15 cellular contexts compared by ENCODE assay signal in genomic region chr2:217939629-217940245, GRCh38.
A peak's percentile ranks its signal among the peaks of the same experiment; 100 is the strongest.
DNase-seq lines count a peak whose midpoint lies in the region; ATAC-seq and TF ChIP-seq lines count a peak whose summit lies in the region.
"Had no signal": no experiment of that assay in that cellular context is flagged by ENCODE, and none has a peak within 500 bp of the region (broad histone marks: within the 10 kb centered on the region; RNA-seq: fewer than 3 reads in every experiment).

No MANE protein-coding gene starts in this region.

- H3K4me1 Mint-ChIP-seq in naive thymus-derived CD4-positive, alpha-beta T cell: peaks cover 0 to 13% (median under 1%) of the 10 kb centered on the region in 7 donors

- H3K4me3 Mint-ChIP-seq in naive thymus-derived CD4-positive, alpha-beta T cell: no peak overlapping the region
- H3K4me3 Mint-ChIP-seq: activated CD4-positive, alpha-beta memory T cell treated with anti-CD3 and anti-CD28 coated beads for 36 hours had no signal

- WGBS in esophagus muscularis mucosa: 46% methylated on average over 5 of the region's 7 CpGs

- TF ChIP-seq CTCF in HEK293 (tag by site-specific recombination; IDR thresholded peaks at IDR 0.05): no peak
- TF ChIP-seq CTCF in esophagus muscularis mucosa (IDR thresholded peaks at IDR 0.05): no peak

- no peaks in the 10 kb centered on the region for H3K27me3 ChIP-seq in esophagus muscularis mucosa
- no peaks in the 10 kb centered on the region for H3K27me3 ChIP-seq in muscle layer of colon (ENCODE audit: control insufficient read depth in 1 of 2, insufficient read depth in 2 of 2, low read length in 2 of 2)
- no peaks in the 10 kb centered on the region for H3K27me3 ChIP-seq in naive thymus-derived CD4-positive, alpha-beta T cell (ENCODE audit: control insufficient read depth in 2 of 2, insufficient read depth in 2 of 2, low read length in 2 of 2)

- no peaks in the 10 kb centered on the region for H3K9me3 ChIP-seq in HEK293 (ENCODE audit: control insufficient read depth, insufficient read depth, low read depth, low read length)
- H3K9me3 ChIP-seq in esophagus muscularis mucosa: no peaks in the 10 kb centered on the region
- H3K9me3 ChIP-seq in muscle layer of colon (ENCODE audit: low read length): no peaks in the 10 kb centered on the region
- H3K9me3 ChIP-seq in naive thymus-derived CD4-positive, alpha-beta T cell (ENCODE audit: control insufficient read depth in 2 of 3, low read length in 3 of 3): no peaks in the 10 kb centered on the region

- DNase-seq in esophagus muscularis mucosa (ENCODE audit: extremely low spot score): no peak
- DNase-seq in substantia nigra (lab: John Stamatoyannopoulos, UW): no peak
- DNase-seq in HK-2 (ENCODE audit: unreplicated experiment): no peak
- no peak for DNase-seq in naive thymus-derived CD4-positive, alpha-beta T cell
- no peak for DNase-seq in middle frontal gyrus (ENCODE audit: extremely low spot score, low spot score)
- DNase-seq: activated CD4-positive, alpha-beta memory T cell treated with anti-CD3 and anti-CD28 coated beads for 36 hours; glutamatergic neuron; NCI-H2029; NCI-H526; stimulated activated CD4-positive, alpha-beta T cell treated with anti-CD3 and anti-CD28 coated beads, Interleukin-1b, Interleukin-23, amount 100 ng/mL, for 48 hours had no signal

- no peak overlapping the region for H3K27ac Mint-ChIP-seq in naive thymus-derived CD4-positive, alpha-beta T cell
- H3K27ac Mint-ChIP-seq: activated CD4-positive, alpha-beta memory T cell treated with anti-CD3 and anti-CD28 coated beads for 36 hours had no signal

- intact Hi-C loops in esophagus muscularis mucosa (cut with DNase I): no loop called here
- intact Hi-C loops in naive thymus-derived CD4-positive, alpha-beta T cell (cut with micrococcal nuclease): no loop called here

- H3K4me3 ChIP-seq in HEK293 (ENCODE audit: low read depth, low read length): no peak overlapping the region
- H3K4me3 ChIP-seq in esophagus muscularis mucosa: peak overlapping the region; percentile 61 to 89 (median 76)
- peak overlapping the region; percentile 85 to 92 for H3K4me3 ChIP-seq in muscle layer of colon (ENCODE audit: low read depth in 1 of 2, low read length in 2 of 2)
- no peak overlapping the region for H3K4me3 ChIP-seq in naive thymus-derived CD4-positive, alpha-beta T cell (ENCODE audit: low read length)

- no peak for TF ChIP-seq EP300 in esophagus muscularis mucosa (IDR thresholded peaks at IDR 0.05)

- no peak for TF ChIP-seq POLR2A in esophagus muscularis mucosa (IDR thresholded peaks at IDR 0.05; ENCODE audit: low read depth)

- peaks cover 14 to 33% (median 22%) of the 10 kb centered on the region in 5 donors for H3K27me3 Mint-ChIP-seq in naive thymus-derived CD4-positive, alpha-beta T cell
- H3K27me3 Mint-ChIP-seq: type B pancreatic cell had no signal

- POLR2A ChIA-PET in HEK293 (lab: Yijun Ruan, JAX): no interaction called here
- POLR2A ChIA-PET in naive thymus-derived CD4-positive, alpha-beta T cell (lab: Charles Lee): no interaction called here

- no peak for ATAC-seq in HG02759 (IDR thresholded peaks at IDR 0.05; ENCODE audit: unreplicated experiment)
- no peak for ATAC-seq in naive thymus-derived CD4-positive, alpha-beta T cell
- ATAC-seq: Panc1 had no signal

- no peaks in the 10 kb centered on the region for H3K9me3 Mint-ChIP-seq in naive thymus-derived CD4-positive, alpha-beta T cell
- H3K9me3 Mint-ChIP-seq: activated CD4-positive, alpha-beta memory T cell treated with anti-CD3 and anti-CD28 coated beads for 36 hours; type B pancreatic cell had no signal

- H3K27ac ChIP-seq in HEK293 (ENCODE audit: extremely low read depth, low read depth, low read length) (no peak overlapping the region), esophagus muscularis mucosa (replicated peaks in 1 of 4) (peak overlapping the region; percentile 89 to 98 (median 97)), muscle layer of colon (ENCODE audit: low read depth, low read length) (peak overlapping the region; percentile 97), substantia nigra (ENCODE audit: low read depth, low read length, poor library complexity, severe bottlenecking) (peak overlapping the region; percentile 30)
- no peak overlapping the region for H3K27ac ChIP-seq in naive thymus-derived CD4-positive, alpha-beta T cell (ENCODE audit: low read depth, low read length)

- H3K36me3 ChIP-seq in HEK293 (ENCODE audit: control insufficient read depth in 2 of 2, insufficient read depth in 1 of 2, low read length in 2 of 2): no peaks in the 10 kb centered on the region
- peaks cover 0 to 7% (median 0%) of the 10 kb centered on the region in 4 donors for H3K36me3 ChIP-seq in esophagus muscularis mucosa
- peaks cover 20% of the 10 kb centered on the region for H3K36me3 ChIP-seq in muscle layer of colon (ENCODE audit: insufficient read depth, low read length)
- no peaks in the 10 kb centered on the region for H3K36me3 ChIP-seq in naive thymus-derived CD4-positive, alpha-beta T cell (ENCODE audit: control insufficient read depth in 2 of 3, insufficient read depth in 3 of 3, low read length in 3 of 3)

- no peaks in the 10 kb centered on the region for H3K36me3 Mint-ChIP-seq in naive thymus-derived CD4-positive, alpha-beta T cell
- H3K36me3 Mint-ChIP-seq: activated CD4-positive, alpha-beta memory T cell treated with anti-CD3 and anti-CD28 coated beads for 36 hours had no signal

- H3K9ac ChIP-seq in muscle layer of colon (ENCODE audit: low read length): peak overlapping the region; percentile 94

- H3K4me1 ChIP-seq in HEK293 (ENCODE audit: control insufficient read depth, insufficient read depth, low read length): peaks cover 4% of the 10 kb centered on the region
- H3K4me1 ChIP-seq in esophagus muscularis mucosa: peaks cover 74 to 98% (median 89%) of the 10 kb centered on the region in 4 donors
- H3K4me1 ChIP-seq in muscle layer of colon (ENCODE audit: insufficient read depth, low read length): peaks cover 60% of the 10 kb centered on the region
- no peaks in the 10 kb centered on the region for H3K4me1 ChIP-seq in naive thymus-derived CD4-positive, alpha-beta T cell (ENCODE audit: control insufficient read depth in 2 of 2, insufficient read depth in 2 of 2, low read length in 2 of 2)

- CTCF ChIA-PET in HEK293 (lab: Yijun Ruan, JAX): interaction anchor here (0.6 to 1.0 kb wide), 3 partner anchors 47 to 457 kb away, joined by 3 read pairs; no protein-coding TSS in a partner anchor
- CTCF ChIA-PET in naive thymus-derived CD4-positive, alpha-beta T cell (lab: Charles Lee): no interaction called here

TF ChIP-seq in HEK293, 187 proteins besides CTCF, POLR2A, EP300 and RAD21:
- TF ChIP-seq ZFHX2 (tag by site-specific recombination; conservative IDR thresholded peaks at IDR 0.05): 0 out of 2 replicates have a peak, but pooled peaks have one; percentile 47
- peak; percentile 41; the same call in 1 of the 2 replicates for TF ChIP-seq EGR2 (tag by site-specific recombination; IDR thresholded peaks at IDR 0.05; ENCODE audit: low read depth)
- no peak for TF ChIP-seq ZFP41 (tag by site-specific recombination; IDR thresholded peaks at IDR 0.05; ENCODE audit: borderline replicate concordance)
- no peak for TF ChIP-seq ZNF521 (tag by site-specific recombination; IDR thresholded peaks at IDR 0.05)

Comparison
In these comparisons a context has a peak if more than half of its experiments do, and no peak if none do; other contexts are left out.
1. H3K27ac ChIP-seq: peak in esophagus muscularis mucosa (4 of 4), muscle layer of colon (single experiment) and substantia nigra (single experiment); none in HEK293 (single experiment) and naive thymus-derived CD4-positive, alpha-beta T cell (single experiment).
2. H3K4me3 ChIP-seq: peak in esophagus muscularis mucosa (4 of 4) and muscle layer of colon (2 of 2); none in HEK293 (single experiment) and naive thymus-derived CD4-positive, alpha-beta T cell (single experiment).